Comparison of ENCODE assay signal across 21 cellular contexts in genomic region chr17:74107107-74107506, GRCh38.
DNase-seq lines count a peak whose midpoint lies in the region; ATAC-seq, FAIRE-seq and TF ChIP-seq lines count a peak whose summit lies in the region.
"Had no signal": no experiment of that assay in that cellular context is flagged by ENCODE, and none has a peak within 500 bp of the region (broad histone marks: within the 10 kb centered on the region; RNA-seq: fewer than 3 reads in every experiment).

No MANE protein-coding gene starts in this region.

- POLR2A ChIA-PET in HepG2 (lab: Yijun Ruan, JAX): no interaction called here

- no peak for TF ChIP-seq POLR2A in HepG2 (IDR thresholded peaks at IDR 0.05; ENCODE audit: insufficient read depth in 1 of 2, low read depth in 2 of 2, low read length in 2 of 2)
- no peak for TF ChIP-seq POLR2A in right lobe of liver (IDR thresholded peaks at IDR 0.05)

- H3K36me3 ChIP-seq in HepG2 (replicated peaks in 1 of 2; ENCODE audit: control insufficient read depth in 1 of 2, insufficient read depth in 2 of 2, low read length in 2 of 2) (no peaks in the 10 kb centered on the region), right lobe of liver (no peaks in the 10 kb centered on the region), neural progenitor cell (no peaks in the 10 kb centered on the region)
- H3K36me3 ChIP-seq: BLaER1 had no signal

- no peak for DNase-seq in HepG2 (ENCODE audit: low spot score)
- DNase-seq in right lobe of liver: no peak
- DNase-seq in neural progenitor cell (ENCODE audit: low spot score): no peak
- DNase-seq in posterior vena cava (ENCODE audit: low spot score): peak; percentile 38
- no peak for DNase-seq in SK-N-DZ (ENCODE audit: low spot score)
- DNase-seq: Caco-2; CD4-positive, CD25-positive, alpha-beta regulatory T cell; CD8-positive, alpha-beta T cell; DMS153; DND-41; GOT3; H7; HCEC 1CT had no signal

- H3K36me3 Mint-ChIP-seq in neural progenitor cell: peaks cover 1% of the 10 kb centered on the region
- H3K36me3 Mint-ChIP-seq: CD4-positive, CD25-positive, alpha-beta regulatory T cell; CD8-positive, alpha-beta T cell had no signal

- TF ChIP-seq RAD21 in HepG2 (CRISPR knock-in tag; IDR thresholded peaks at IDR 0.05): no peak

- no peaks in the 10 kb centered on the region for H3K79me2 ChIP-seq in HepG2 (ENCODE audit: insufficient read depth, low read length)
- no peaks in the 10 kb centered on the region for H3K79me2 ChIP-seq in neural progenitor cell (ENCODE audit: low read depth)

- TF ChIP-seq CTCF in HepG2 (CRISPR knock-in tag; IDR thresholded peaks at IDR 0.05) (no peak), right lobe of liver (IDR thresholded peaks at IDR 0.05) (no peak), neural progenitor cell (IDR thresholded peaks at IDR 0.05) (no peak)

- H3F3A ChIP-seq in neural progenitor cell (ENCODE audit: low read depth): peaks cover 6% of the 10 kb centered on the region

- H3K27ac Mint-ChIP-seq in neural progenitor cell: peak overlapping the region; percentile 86
- H3K27ac Mint-ChIP-seq: B cell; CD4-positive, CD25-positive, alpha-beta regulatory T cell; CD8-positive, alpha-beta T cell had no signal

- TF ChIP-seq EP300 in HepG2 (IDR thresholded peaks at IDR 0.05; ENCODE audit: low read depth in 2 of 2, low read length in 2 of 2) (no peak), HepG2 (CRISPR knock-in tag; IDR thresholded peaks at IDR 0.05; ENCODE audit: borderline replicate concordance) (no peak)

- peak overlapping the region; percentile 36 for H3K4me3 Mint-ChIP-seq in neural progenitor cell
- H3K4me3 Mint-ChIP-seq: B cell; CD4-positive, CD25-positive, alpha-beta regulatory T cell; CD8-positive, alpha-beta T cell had no signal

- no peaks in the 10 kb centered on the region for H4K20me1 ChIP-seq in HepG2 (ENCODE audit: insufficient read depth, low read length)
- no peaks in the 10 kb centered on the region for H4K20me1 ChIP-seq in neural progenitor cell (ENCODE audit: low read depth)
- H4K20me1 ChIP-seq: BLaER1 had no signal

- no peak overlapping the region for H2AFZ ChIP-seq in HepG2 (ENCODE audit: low read length)
- no peak overlapping the region for H2AFZ ChIP-seq in neural progenitor cell (replicated peaks)

- H3K9me3 Mint-ChIP-seq in neural progenitor cell: peaks cover 1% of the 10 kb centered on the region
- H3K9me3 Mint-ChIP-seq: CD8-positive, alpha-beta T cell had no signal

- H3K4me3 ChIP-seq in HepG2 (replicated peaks in 1 of 3; ENCODE audit: insufficient read depth in 1 of 3, low read depth in 2 of 3, low read length in 3 of 3) (no peak overlapping the region), right lobe of liver (no peak overlapping the region), neural progenitor cell (no peak overlapping the region)
- H3K4me3 ChIP-seq: BLaER1 had no signal

- BruUV-seq in HepG2 (replicated peaks; lab: Mats Ljungman, UMichigan): no TSS peak

- H3K27me3 Mint-ChIP-seq in neural progenitor cell (ENCODE audit: insufficient read depth, low read depth): peaks cover 6% of the 10 kb centered on the region

- 40% methylated on average over 14 of the region's 15 CpGs for WGBS in HepG2 (ENCODE audit: low lambda C conversion rate)
- WGBS in right lobe of liver (ENCODE audit: insufficient coverage, low coverage, low lambda C conversion rate, missing lambda C conversion rate): 78% methylated on average over 10 of the region's 15 CpGs

- peaks cover 41% of the 10 kb centered on the region for H3K4me1 Mint-ChIP-seq in neural progenitor cell
- H3K4me1 Mint-ChIP-seq: B cell; CD4-positive, CD25-positive, alpha-beta regulatory T cell had no signal

- H3K4me1 ChIP-seq in HepG2 (ENCODE audit: insufficient read depth, low read length): peaks cover 7% of the 10 kb centered on the region; the same call in 1 of the 2 replicates
- H3K4me1 ChIP-seq in right lobe of liver: no peaks in the 10 kb centered on the region
- peaks cover 26% of the 10 kb centered on the region for H3K4me1 ChIP-seq in neural progenitor cell
- H3K4me1 ChIP-seq: Caco-2 had no signal

- H3K27me3 ChIP-seq in HepG2 (ENCODE audit: control insufficient read depth in 1 of 2, insufficient read depth in 2 of 2, low read length in 2 of 2) (peaks cover 2 to 69% of the 10 kb centered on the region in 2 experiments; a peak in 3 of 5 replicates), right lobe of liver (peaks cover 0 to 3% of the 10 kb centered on the region in 2 donors), neural progenitor cell (no peaks in the 10 kb centered on the region)
- H3K27me3 ChIP-seq: BLaER1 had no signal

- FAIRE-seq in HepG2 (lab: Jason Lieb, UNC): no peak
- FAIRE-seq: A204.1, G401.6, GM12892 had no signal

- ATAC-seq in HepG2: no peak
- no peak for ATAC-seq in right lobe of liver
- ATAC-seq in SK-N-SH treated with all-trans-retinoic acid at 6 μM for 48 hours: no peak
- ATAC-seq: CD8-positive, alpha-beta T cell had no signal

- H3K9ac ChIP-seq in HepG2 (ENCODE audit: insufficient read depth, low read depth, low read length): no peak overlapping the region
- H3K9ac ChIP-seq in neural progenitor cell: no peak overlapping the region
- H3K9ac ChIP-seq: BLaER1 had no signal

- no peaks in the 10 kb centered on the region for H3K9me3 ChIP-seq in HepG2 (ENCODE audit: low read length)
- H3K9me3 ChIP-seq in right lobe of liver: no peaks in the 10 kb centered on the region
- H3K9me3 ChIP-seq in neural progenitor cell (ENCODE audit: low read depth): no peaks in the 10 kb centered on the region
- H3K9me3 ChIP-seq: Caco-2 had no signal

- in situ Hi-C loops in HepG2 (cut with HindIII; ENCODE audit: extremely low pct_ligation_motif_present, low pct_unique_long_range_greater_than_20kb): no loop called here

- intact Hi-C loops in HepG2 (cut with micrococcal nuclease; ENCODE audit: unreplicated experiment): no loop called here
- intact Hi-C loops in right lobe of liver (cut with DNase I): no loop called here
- intact Hi-C loops in posterior vena cava (cut with DNase I): no loop called here

- H3K27ac ChIP-seq in HepG2 (ENCODE audit: extremely low read length, insufficient read depth, low read length) (no peak overlapping the region), right lobe of liver (no peak overlapping the region), neural progenitor cell (no peak overlapping the region)
- H3K27ac ChIP-seq: 22Rv1, BLaER1, C4-2B had no signal

- CTCF ChIA-PET in HepG2 (lab: Yijun Ruan, JAX; ENCODE audit: low intra/inter-chr PET ratio, low total read pairs): no interaction called here

- H3K4me2 ChIP-seq in HepG2 (ENCODE audit: low read depth, low read length): no peak overlapping the region
- no peak overlapping the region for H3K4me2 ChIP-seq in neural progenitor cell
- H3K4me2 ChIP-seq: BLaER1 had no signal

TF ChIP-seq in HepG2, 621 proteins besides CTCF, POLR2A, EP300 and RAD21:
- peak; percentile 28; the same call in 1 of the 2 replicates for TF ChIP-seq CREB1 (IDR thresholded peaks at IDR 0.05)
- no peak for TF ChIP-seq CREB1 (CRISPR knock-in tag; IDR thresholded peaks at IDR 0.05)
- TF ChIP-seq, protein P1, sequence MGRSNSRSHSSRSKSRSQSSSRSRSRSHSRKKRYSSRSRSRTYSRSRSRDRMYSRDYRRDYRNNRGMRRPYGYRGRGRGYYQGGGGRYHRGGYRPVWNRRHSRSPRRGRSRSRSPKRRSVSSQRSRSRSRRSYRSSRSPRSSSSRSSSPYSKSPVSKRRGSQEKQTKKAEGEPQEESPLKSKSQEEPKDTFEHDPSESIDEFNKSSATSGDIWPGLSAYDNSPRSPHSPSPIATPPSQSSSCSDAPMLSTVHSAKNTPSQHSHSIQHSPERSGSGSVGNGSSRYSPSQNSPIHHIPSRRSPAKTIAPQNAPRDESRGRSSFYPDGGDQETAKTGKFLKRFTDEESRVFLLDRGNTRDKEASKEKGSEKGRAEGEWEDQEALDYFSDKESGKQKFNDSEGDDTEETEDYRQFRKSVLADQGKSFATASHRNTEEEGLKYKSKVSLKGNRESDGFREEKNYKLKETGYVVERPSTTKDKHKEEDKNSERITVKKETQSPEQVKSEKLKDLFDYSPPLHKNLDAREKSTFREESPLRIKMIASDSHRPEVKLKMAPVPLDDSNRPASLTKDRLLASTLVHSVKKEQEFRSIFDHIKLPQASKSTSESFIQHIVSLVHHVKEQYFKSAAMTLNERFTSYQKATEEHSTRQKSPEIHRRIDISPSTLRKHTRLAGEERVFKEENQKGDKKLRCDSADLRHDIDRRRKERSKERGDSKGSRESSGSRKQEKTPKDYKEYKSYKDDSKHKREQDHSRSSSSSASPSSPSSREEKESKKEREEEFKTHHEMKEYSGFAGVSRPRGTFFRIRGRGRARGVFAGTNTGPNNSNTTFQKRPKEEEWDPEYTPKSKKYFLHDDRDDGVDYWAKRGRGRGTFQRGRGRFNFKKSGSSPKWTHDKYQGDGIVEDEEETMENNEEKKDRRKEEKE (IDR thresholded peaks at IDR 0.05): no peak

TF ChIP-seq in SK-N-SH treated with all-trans-retinoic acid at 6 μM for 48 hours, 23 proteins besides CTCF, POLR2A, EP300 and RAD21 (continues in another document):
- TF ChIP-seq CSRNP3 (CRISPR knock-in tag; IDR thresholded peaks at IDR 0.05) (no peak), CSDC2 (CRISPR knock-in tag; IDR thresholded peaks at IDR 0.05) (no peak), ISL1 (CRISPR knock-in tag; IDR thresholded peaks at IDR 0.05) (no peak), ZFP3 (CRISPR knock-in tag; IDR thresholded peaks at IDR 0.05) (no peak), BACH2 (CRISPR knock-in tag; IDR thresholded peaks at IDR 0.05; ENCODE audit: borderline replicate concordance) (no peak), ZNF565 (CRISPR knock-in tag; conservative IDR thresholded peaks at IDR 0.05; ENCODE audit: low read depth) (no peak), GLIS3 (CRISPR knock-in tag; IDR thresholded peaks at IDR 0.05) (no peak), ARNTL (CRISPR knock-in tag; IDR thresholded peaks at IDR 0.05; ENCODE audit: borderline replicate concordance, low read depth) (no peak), ZC3H10 (CRISPR knock-in tag; IDR thresholded peaks at IDR 0.05) (no peak), ZFP30 (CRISPR knock-in tag; IDR thresholded peaks at IDR 0.05) (no peak)
